1 cellular context compared by ENCODE assay signal in genomic region chr2:3518496-3519254, GRCh38.
TF ChIP-seq lines count a peak whose summit lies in the region.

No MANE protein-coding gene starts in this region.

TF ChIP-seq in HepG2, 621 proteins besides CTCF, POLR2A, EP300 and RAD21 (continued from another document):
- peak; percentile 74; the same call in 1 of the 2 replicates for TF ChIP-seq ZBTB10 (CRISPR knock-in tag; IDR thresholded peaks at IDR 0.05; ENCODE audit: borderline replicate concordance)
